Comparison of ENCODE assay signal across 1 cellular context in genomic region chr1:47332779-47333577, GRCh38.
TF ChIP-seq lines count a peak whose summit lies in the region.

No MANE protein-coding gene starts in this region.

TF ChIP-seq in K562, 482 proteins besides CTCF, POLR2A, EP300 and RAD21 (continued from another document):
- TF ChIP-seq CUX1 (CRISPR knock-in tag; IDR thresholded peaks at IDR 0.05) (no peak), ZEB2 (IDR thresholded peaks at IDR 0.05) (peak; percentile 51; the same call in 1 of the 2 replicates), FOXK2 (conservative IDR thresholded peaks at IDR 0.05 in 1 of 2, IDR thresholded peaks at IDR 0.05 in 1 of 2; ENCODE audit: low read depth in 2 of 2) (peak; percentile 61 to 87; a peak in 2 of 4 replicates), EGR1 (conservative IDR thresholded peaks at IDR 0.05) (no peak), ZNF668 (CRISPR knock-in tag; IDR thresholded peaks at IDR 0.05) (0 out of 2 replicates have a peak, but pooled peaks have one; percentile 19), EP400 (IDR thresholded peaks at IDR 0.05) (peak; percentile 64; the same call in 1 of the 2 replicates), ZNF766 (CRISPR knock-in tag; conservative IDR thresholded peaks at IDR 0.05) (0 out of 2 replicates have a peak, but pooled peaks have one; percentile 27), TBL1XR1 (IDR thresholded peaks at IDR 0.05; ENCODE audit: low read length in 2 of 2) (no peak), CCAR2 (IDR thresholded peaks at IDR 0.05; ENCODE audit: low read depth, low read length) (no peak), MTA1 (IDR thresholded peaks at IDR 0.05; ENCODE audit: borderline replicate concordance) (peak; percentile 60), CREB3L1 (IDR thresholded peaks at IDR 0.05; ENCODE audit: borderline replicate concordance, low read depth) (no peak), NCOA1 (IDR thresholded peaks at IDR 0.05; ENCODE audit: low read depth) (peak; percentile 52; the same call in 1 of the 2 replicates)
